Comparison of ENCODE assay signal across 17 cellular contexts in genomic region chr20:59749293-59749680, GRCh38.
DNase-seq lines count a peak whose midpoint lies in the region; ATAC-seq and TF ChIP-seq lines count a peak whose summit lies in the region.
"Had no signal": no experiment of that assay in that cellular context is flagged by ENCODE, and none has a peak within 500 bp of the region (broad histone marks: within the 10 kb centered on the region; RNA-seq: fewer than 3 reads in every experiment).

No MANE protein-coding gene starts in this region.

- no peak overlapping the region for H3K27ac Mint-ChIP-seq in activated T-helper 17 cell treated with anti-CD3 and anti-CD28 coated beads, Interleukin-2, amount 50 U/mL, for 72 hours
- H3K27ac Mint-ChIP-seq: naive thymus-derived CD8-positive, alpha-beta T cell had no signal

- no peak for TF ChIP-seq EP300 in esophagus muscularis mucosa (IDR thresholded peaks at IDR 0.05)

- no peak overlapping the region for H3K4me3 Mint-ChIP-seq in activated T-helper 17 cell treated with anti-CD3 and anti-CD28 coated beads, Interleukin-2, amount 50 U/mL, for 72 hours
- H3K4me3 Mint-ChIP-seq: naive thymus-derived CD8-positive, alpha-beta T cell had no signal

- peak overlapping the region; percentile 23 to 52 (median 40) for H3K27ac ChIP-seq in esophagus muscularis mucosa (replicated peaks in 1 of 4)
- H3K27ac ChIP-seq in Peyer's patch = peak overlapping the region in 2 of 4 donors; percentile 25 to 57

- H3K4me1 Mint-ChIP-seq in activated T-helper 17 cell treated with anti-CD3 and anti-CD28 coated beads, Interleukin-2, amount 50 U/mL, for 72 hours = no peaks in the 10 kb centered on the region

- intact Hi-C loops in esophagus muscularis mucosa (cut with DNase I) = no loop called here
- intact Hi-C loops in posterior vena cava (cut with DNase I) = no loop called here

- no peaks in the 10 kb centered on the region for H3K9me3 Mint-ChIP-seq in activated T-helper 17 cell treated with anti-CD3 and anti-CD28 coated beads, Interleukin-2, amount 50 U/mL, for 72 hours
- H3K9me3 Mint-ChIP-seq: naive thymus-derived CD8-positive, alpha-beta T cell had no signal

- TF ChIP-seq POLR2A in esophagus muscularis mucosa (IDR thresholded peaks at IDR 0.05; ENCODE audit: low read depth) (no peak), Peyer's patch (IDR thresholded peaks at IDR 0.05) (no peak)

- H3K4me1 ChIP-seq in esophagus muscularis mucosa = peaks cover 37 to 51% (median 43%) of the 10 kb centered on the region in 4 donors
- peaks cover 0 to 13% (median 4%) of the 10 kb centered on the region in 4 donors for H3K4me1 ChIP-seq in Peyer's patch

- no peak for TF ChIP-seq CTCF in esophagus muscularis mucosa (IDR thresholded peaks at IDR 0.05)
- TF ChIP-seq CTCF in Peyer's patch (IDR thresholded peaks at IDR 0.05) = no peak

- WGBS in esophagus muscularis mucosa = 50% methylated on average over 9 of the region's 11 CpGs

- H3K27me3 Mint-ChIP-seq in activated T-helper 17 cell treated with anti-CD3 and anti-CD28 coated beads, Interleukin-2, amount 50 U/mL, for 72 hours = peaks cover 10% of the 10 kb centered on the region

- H3K4me3 ChIP-seq in esophagus muscularis mucosa (no peak overlapping the region), Peyer's patch (no peak overlapping the region)

- ATAC-seq in activated T-helper 17 cell treated with anti-CD3 and anti-CD28 coated beads, Interleukin-2, amount 50 U/mL, for 72 hours (replicated peaks) = no peak
- ATAC-seq: naive thymus-derived CD8-positive, alpha-beta T cell had no signal

- no peaks in the 10 kb centered on the region for H3K36me3 Mint-ChIP-seq in activated T-helper 17 cell treated with anti-CD3 and anti-CD28 coated beads, Interleukin-2, amount 50 U/mL, for 72 hours (ENCODE audit: low read depth)
- H3K36me3 Mint-ChIP-seq: naive thymus-derived CD8-positive, alpha-beta T cell had no signal

- H3K36me3 ChIP-seq in esophagus muscularis mucosa (no peaks in the 10 kb centered on the region), Peyer's patch (no peaks in the 10 kb centered on the region)

- H3K9me3 ChIP-seq in esophagus muscularis mucosa (no peaks in the 10 kb centered on the region), Peyer's patch (no peaks in the 10 kb centered on the region)

- H3K27me3 ChIP-seq in esophagus muscularis mucosa (peaks cover 0 to 21% (median 0%) of the 10 kb centered on the region in 4 donors), Peyer's patch (no peaks in the 10 kb centered on the region)

- DNase-seq in AG08395 (ENCODE audit: low spot score) (peak; percentile 91), HS-5 (ENCODE audit: low read depth) (peak; percentile 58), esophagus muscularis mucosa (ENCODE audit: extremely low spot score) (no peak), posterior vena cava (ENCODE audit: low spot score) (peak; percentile 84), HUDEP-2 (lab: John Stamatoyannopoulos, UW; ENCODE audit: unreplicated experiment in 76 of 76) (no peak), NCI-H1105 treated with DMSO at 0.1 percent for 48 hours (lab: John Stamatoyannopoulos, UW) (no peak), Peyer's patch (no peak)
- DNase-seq: activated naive CD4-positive, alpha-beta T cell treated with Interleukin-2 at 50 U/mL for 16 hours; DND-41; foreskin melanocyte; HCEC 1CT; kidney; naive thymus-derived CD8-positive, alpha-beta T cell; NCI-H1436; NCI-H526 treated with DMSO at 0.1 percent for 48 hours; T-helper 9 cell had no signal

Comparison
In these comparisons a context has a peak if more than half of its experiments do, and no peak if none do; other contexts are left out.
1. DNase-seq: peak in AG08395 (single experiment), HS-5 (single experiment) and posterior vena cava (single experiment); none in esophagus muscularis mucosa (single experiment), HUDEP-2 (0 of 76), NCI-H1105 treated with DMSO at 0.1 percent for 48 hours (single experiment) and Peyer's patch (0 of 3).